29 cellular contexts compared by ENCODE assay signal in the genomic region with DNA sequence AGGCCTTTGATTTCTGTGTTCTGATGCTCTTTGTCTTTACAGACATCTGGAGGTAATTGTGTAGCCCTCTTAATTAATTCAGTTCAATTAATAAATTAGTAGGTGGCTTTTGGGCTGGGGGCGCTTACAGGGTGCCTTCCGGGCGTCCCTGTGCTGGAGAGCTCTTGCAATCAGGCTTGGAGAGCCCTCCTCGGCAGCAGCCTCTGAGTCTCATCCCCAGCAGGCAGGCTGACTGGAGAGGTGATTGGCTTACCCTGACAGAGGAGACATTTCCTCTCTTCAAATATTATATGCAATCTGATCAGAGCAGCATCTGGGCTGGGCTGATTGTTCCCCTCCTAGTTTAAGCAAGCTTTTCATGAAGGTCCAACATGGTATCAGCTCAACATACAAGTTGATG.
"Had no signal": no experiment of that assay in that cellular context is flagged by ENCODE, and none has a peak within 500 bp of the region (broad histone marks: within the 10 kb centered on the region; RNA-seq: fewer than 3 reads in every experiment).

No MANE protein-coding gene starts in this region.

- H3K4me1 ChIP-seq: breast epithelium had no signal

- H3K4me3 Mint-ChIP-seq: activated CD8-positive, alpha-beta T cell treated with anti-CD3 and anti-CD28 coated beads for 36 hours; activated T-cell treated with anti-CD3 and anti-CD28 coated beads, Interleukin-2, amount 50 U/mL, for 4 hours; activated T-helper 17 cell treated with anti-CD3 and anti-CD28 coated beads, Interleukin-2, amount 50 U/mL, for 72 hours; nephron progenitor cell; T-helper 17 cell had no signal

- H3K4me3 ChIP-seq: breast epithelium, esophagus muscularis mucosa, heart right ventricle, lower lobe of right lung, tibial nerve had no signal

- H3K27me3 ChIP-seq: breast epithelium, esophagus muscularis mucosa, heart right ventricle, neutrophil, tibial nerve had no signal

- H3K36me3 ChIP-seq: breast epithelium, WERI-Rb-1 had no signal

- H3K9me3 ChIP-seq: breast epithelium, esophagus muscularis mucosa, heart right ventricle, lower lobe of right lung, neutrophil, tibial nerve had no signal

- H3K27me3 Mint-ChIP-seq: activated CD8-positive, alpha-beta T cell treated with anti-CD3 and anti-CD28 coated beads for 36 hours; activated T-helper 17 cell treated with anti-CD3 and anti-CD28 coated beads, Interleukin-2, amount 50 U/mL, for 72 hours; T-helper 17 cell had no signal

- H3K9me3 Mint-ChIP-seq: activated T-helper 17 cell treated with anti-CD3 and anti-CD28 coated beads, Interleukin-2, amount 50 U/mL, for 72 hours; nephron progenitor cell had no signal

- H3K27ac Mint-ChIP-seq: activated CD8-positive, alpha-beta T cell treated with anti-CD3 and anti-CD28 coated beads for 36 hours; activated naive CD4-positive, alpha-beta T cell treated with anti-CD3 and anti-CD28 coated beads, Interleukin-2, amount 50 U/mL, for 72 hours; activated T-helper 17 cell treated with anti-CD3 and anti-CD28 coated beads, Interleukin-2, amount 50 U/mL, for 72 hours; T-helper 17 cell had no signal

- ATAC-seq: activated CD8-positive, alpha-beta T cell treated with anti-CD3 and anti-CD28 coated beads for 36 hours; activated naive CD4-positive, alpha-beta T cell treated with anti-CD3 and anti-CD28 coated beads, Interleukin-2, amount 50 U/mL, for 72 hours; activated T-cell treated with anti-CD3 and anti-CD28 coated beads, Interleukin-2, amount 50 U/mL, for 4 hours; activated T-helper 17 cell treated with anti-CD3 and anti-CD28 coated beads, Interleukin-2, amount 50 U/mL, for 72 hours; left lobe of liver; lower lobe of right lung; sciatic nerve; T-helper 17 cell had no signal

- DNase-seq: activated CD4-positive, alpha-beta T cell treated with anti-CD3 and anti-CD28 coated beads, Interleukin-2, amount 50 U/mL, for 1 hour; activated CD4-positive, CD25-positive, alpha-beta regulatory T cell treated with anti-CD3 and anti-CD28 coated beads, Interleukin-2, amount 50 U/mL, for 72 hours; activated CD8-positive, alpha-beta T cell treated with anti-CD3 and anti-CD28 coated beads for 36 hours; activated gamma-delta T cell treated with Interleukin-2 at 50 U/mL for 16 hours; activated T-cell treated with anti-CD3 and anti-CD28 coated beads, Interleukin-2, amount 50 U/mL, for 4 hours; central memory CD4-positive, alpha-beta T cell; effector CD4-positive, alpha-beta T cell; foreskin melanocyte; heart right ventricle; kidney glomerular epithelial cell; lower lobe of right lung; mesendoderm; nephron progenitor cell; small intestine; stimulated activated CD4-positive, alpha-beta T cell treated with anti-CD3 and anti-CD28 coated beads, Interleukin-1b, Interleukin-23, amount 100 ng/mL, for 48 hours; stimulated activated CD4-positive, alpha-beta T cell treated with anti-CD3 and anti-CD28 coated beads, Interleukin-4, amount 100 ng/mL, for 4 hours; stimulated activated CD8-positive, alpha-beta memory T cell treated with anti-CD3 and anti-CD28 coated beads, Interleukin-4, amount 100 ng/mL, for 48 hours; stimulated activated naive CD4-positive, alpha-beta T cell; T-helper 17 cell; T1000; WERI-Rb-1 had no signal

- H3K27ac ChIP-seq: breast epithelium, heart right ventricle, lower lobe of right lung, neutrophil, tibial nerve, WERI-Rb-1 had no signal
